Comparison of ENCODE assay signal across 4 cellular contexts in genomic region chr11:88882800-88883199, GRCh38.
DNase-seq lines count a peak whose midpoint lies in the region; ATAC-seq, FAIRE-seq and TF ChIP-seq lines count a peak whose summit lies in the region.
"Not testable (repeated sequence)": the region's sequence is repeated elsewhere in the genome, so short reads cannot be mapped to it uniquely, and the experiment has no call there.

No MANE protein-coding gene starts in this region.

- peak; percentile 76 for FAIRE-seq in GM12892 (lab: Jason Lieb, UNC)
- not testable (repeated sequence) for FAIRE-seq in GM12878 (lab: Jason Lieb, UNC)

- not testable (repeated sequence) for TF ChIP-seq POLR2A in GM12892 (IDR thresholded peaks at IDR 0.05; ENCODE audit: low read depth, low read length); GM12878 (IDR thresholded peaks at IDR 0.05; ENCODE audit: low read depth, low read length)

- in situ Hi-C loops in GM12878 (cut with MboI): loop anchor here (10.0 to 25.0 kb wide), 3 partner anchors 338 to 1520 kb away; no protein-coding TSS in a partner anchor

- RAD21 ChIA-PET in GM12878 (lab: Charles Lee; ENCODE audit: unreplicated experiment): interaction anchor here (1.0 kb wide), 1 partner anchor 72 kb away, joined by 4 read pairs; no protein-coding TSS in a partner anchor

- not testable (repeated sequence) for TF ChIP-seq CTCF in GM12878 (IDR thresholded peaks at IDR 0.05 in 2 of 3, conservative IDR thresholded peaks at IDR 0.05 in 1 of 3; ENCODE audit: control insufficient read depth in 2 of 3, extremely low read depth in 1 of 3, insufficient read depth in 1 of 3, low read depth in 3 of 3, low read length in 3 of 3)

- H3K79me2 ChIP-seq in GM12878 (ENCODE audit: control insufficient read depth, insufficient read depth, low read length): not testable (repeated sequence)

- not testable (repeated sequence) for H3K27me3 ChIP-seq in GM12878 (replicated peaks in 1 of 2; ENCODE audit: control insufficient read depth in 2 of 2, insufficient read depth in 2 of 2, low read length in 1 of 2)

- CTCF ChIA-PET in GM12878 (lab: Yijun Ruan, JAX): interaction anchor here (0.7 kb wide), 1 partner anchor 71 kb away, joined by 3 read pairs; no protein-coding TSS in a partner anchor

- WGBS in GM12878 (ENCODE audit: insufficient coverage, insufficient replicate concordance, low lambda C conversion rate, missing lambda C conversion rate): 0% methylated on average over 3 of the region's 3 CpGs

- H3K9me3 ChIP-seq in GM12878 (replicated peaks; ENCODE audit: control insufficient read depth, insufficient read depth, low read length): not testable (repeated sequence)

- H3K36me3 ChIP-seq in GM12878 (ENCODE audit: control insufficient read depth in 2 of 2, insufficient read depth in 2 of 2, low read length in 1 of 2): not testable (repeated sequence)

- intact Hi-C loops in GM12878 (cut with micrococcal nuclease; ENCODE audit: unreplicated experiment): loop anchor here (10.0 kb wide), 1 partner anchor 1158 kb away; no protein-coding TSS in a partner anchor

- POLR2A ChIA-PET in GM12878 (lab: Charles Lee): interaction anchor here (0.7 kb wide), 1 partner anchor 692 kb away, joined by 3 read pairs; no protein-coding TSS in a partner anchor

- H3K4me3 ChIP-seq in GM12878: not testable (repeated sequence)

- ATAC-seq in GM18868 (IDR thresholded peaks at IDR 0.05; ENCODE audit: unreplicated experiment): peak; percentile 73
- ATAC-seq in HG02610 (IDR thresholded peaks at IDR 0.05; ENCODE audit: unreplicated experiment): peak; percentile 62
- peak; percentile 38; the same call in 2 of the 3 replicates for ATAC-seq in GM12878

- H3K9ac ChIP-seq in GM12878 (ENCODE audit: control insufficient read depth, insufficient read depth, low read length): not testable (repeated sequence)

- not testable (repeated sequence) for H3K27ac ChIP-seq in GM12878 (ENCODE audit: control insufficient read depth, insufficient read depth)

- H4K20me1 ChIP-seq in GM12878 (ENCODE audit: control insufficient read depth, insufficient read depth): not testable (repeated sequence)

- H2AFZ ChIP-seq in GM12878 (ENCODE audit: control insufficient read depth, low read depth, low read length): not testable (repeated sequence)

- not testable (repeated sequence) for H3K4me2 ChIP-seq in GM12878 (ENCODE audit: control insufficient read depth, insufficient read depth)

- not testable (repeated sequence) for TF ChIP-seq EP300 in GM12878 (IDR thresholded peaks at IDR 0.05; ENCODE audit: borderline replicate concordance in 1 of 2, control insufficient read depth in 1 of 2, low read depth in 2 of 2, low read length in 2 of 2)

- H3K4me1 ChIP-seq in GM12878 (ENCODE audit: control insufficient read depth, insufficient read depth, low read length): not testable (repeated sequence)

- not testable (repeated sequence) for DNase-seq in GM12892 (ENCODE audit: insufficient read length)
- DNase-seq in GM12878 (ENCODE audit: low read depth, low spot score): peak; percentile 11

- BruUV-seq in GM12878 (replicated peaks; lab: Mats Ljungman, UMichigan): not testable (repeated sequence)

- not testable (repeated sequence) for TF ChIP-seq RAD21 in GM12878 (IDR thresholded peaks at IDR 0.05; ENCODE audit: insufficient read depth, low read depth, low read length)

- SMC1A ChIA-PET in GM12878 (lab: Charles Lee; ENCODE audit: uncharacterized antibody, unreplicated experiment): interaction anchor here (0.7 kb wide), 1 partner anchor 118 kb away, joined by 4 read pairs; no protein-coding TSS in a partner anchor

TF ChIP-seq in GM12878, 131 proteins besides CTCF, POLR2A, EP300 and RAD21:
- TF ChIP-seq MEF2B (IDR thresholded peaks at IDR 0.05; ENCODE audit: partially characterized antibody, poor library complexity, severe bottlenecking) (peak; percentile 67), ZNF592 (IDR thresholded peaks at IDR 0.05) (peak; percentile 73; the same call in 1 of the 2 replicates), ZNF687 (IDR thresholded peaks at IDR 0.05) (peak; percentile 77; the same call in 1 of the 2 replicates)
